ENCODE assay signal across 9 cellular contexts in genomic region chr1:39691383-39692151, GRCh38. TPM values are rescaled to one million over a fixed set of nuclear protein-coding genes. Genes with fewer than 3 reads are reported as not detected.
DNase-seq lines count a peak whose midpoint lies in the region; ATAC-seq and TF ChIP-seq lines count a peak whose summit lies in the region.
"Had no signal": no experiment of that assay in that cellular context is flagged by ENCODE, and none has a peak within 500 bp of the region (broad histone marks: within the 10 kb centered on the region; RNA-seq: fewer than 3 reads in every experiment).

Gene HPCAL4, minus strand, starts transcription at chr1:39691433. Its CDS starts 6,830 bp downstream, at chr1:39684603.

- ATAC-seq in GM21390 (IDR thresholded peaks at IDR 0.05; ENCODE audit: unreplicated experiment): peak; percentile 96
- peak; percentile 98 for ATAC-seq in Panc1
- ATAC-seq in activated T-helper 17 cell treated with anti-CD3 and anti-CD28 coated beads, Interleukin-2, amount 50 U/mL, for 72 hours (replicated peaks): peak; percentile 98
- ATAC-seq in natural killer cell: peak; percentile 89 to 95 (median 89)
- ATAC-seq in stimulated activated memory B cell treated with anti-CD40 and anti-IgM and Interleukin-4, amounts not matched to agents 10 μg/mL and 1 μg/mL and 100 μg/mL, for 72 hours: peak; percentile 90

- POLR2A ChIA-PET in Panc1 (lab: Charles Lee): interaction anchor here (0.6 kb wide), 1 partner anchor 45 kb away, joined by 4 read pairs; no protein-coding TSS in a partner anchor

- peaks cover 3% of the 10 kb centered on the region; the same call in 1 of the 2 replicates for H3K4me1 ChIP-seq in Panc1 (ENCODE audit: control insufficient read depth, insufficient read depth, low read length)

- H3K27ac ChIP-seq in Panc1 (ENCODE audit: low read length): no peak within 1 kb of the TSS
- H3K27ac ChIP-seq: HL-60 had no signal

- peaks cover 18% of the 10 kb centered on the region for H3K27me3 ChIP-seq in Panc1 (ENCODE audit: control insufficient read depth, insufficient read depth, low read length)

- intact Hi-C loops in Panc1 (cut with micrococcal nuclease; ENCODE audit: unreplicated experiment) (no loop called here), natural killer cell (cut with micrococcal nuclease) (no loop called here)

- no peaks in the 10 kb centered on the region for H3K36me3 ChIP-seq in Panc1 (ENCODE audit: control insufficient read depth, insufficient read depth, low read length)

- TF ChIP-seq RAD21 in Ishikawa (IDR thresholded peaks at IDR 0.05; ENCODE audit: low read depth): no peak

- H3K36me3 Mint-ChIP-seq in activated T-helper 17 cell treated with anti-CD3 and anti-CD28 coated beads, Interleukin-2, amount 50 U/mL, for 72 hours (ENCODE audit: low read depth): no peaks in the 10 kb centered on the region
- H3K36me3 Mint-ChIP-seq in natural killer cell: no peaks in the 10 kb centered on the region
- H3K36me3 Mint-ChIP-seq in stimulated activated memory B cell treated with anti-CD40 and anti-IgM and Interleukin-4, amounts not matched to agents 10 μg/mL and 1 μg/mL and 100 μg/mL, for 72 hours: no peaks in the 10 kb centered on the region

- DNase-seq in CD1c-positive myeloid dendritic cell (ENCODE audit: extremely low spot score) (peak; percentile 84), Panc1 (ENCODE audit: low read depth, low spot score) (no peak), fibroblast of peridontal ligament (ENCODE audit: extremely low read depth) (peak; percentile 29), natural killer cell (peak; percentile 71)

- peak within 1 kb of the TSS; percentile 33 to 46 for H3K4me3 ChIP-seq in Panc1 (ENCODE audit: low read depth in 2 of 2, low read length in 2 of 2)

- BruUV-seq in Panc1 (replicated peaks; lab: Mats Ljungman, UMichigan): no TSS peak

- no peaks in the 10 kb centered on the region for H3K9me3 Mint-ChIP-seq in activated T-helper 17 cell treated with anti-CD3 and anti-CD28 coated beads, Interleukin-2, amount 50 U/mL, for 72 hours
- H3K9me3 Mint-ChIP-seq in natural killer cell: no peaks in the 10 kb centered on the region
- no peaks in the 10 kb centered on the region for H3K9me3 Mint-ChIP-seq in stimulated activated memory B cell treated with anti-CD40 and anti-IgM and Interleukin-4, amounts not matched to agents 10 μg/mL and 1 μg/mL and 100 μg/mL, for 72 hours

- TF ChIP-seq EP300 in Ishikawa (IDR thresholded peaks at IDR 0.05; ENCODE audit: borderline replicate concordance): no peak

- in situ Hi-C loops in Panc1 (cut with HindIII; ENCODE audit: low pct_unique_long_range_greater_than_20kb, low sequenced_read_pairs): no loop called here

- H3K4me3 Mint-ChIP-seq in activated T-helper 17 cell treated with anti-CD3 and anti-CD28 coated beads, Interleukin-2, amount 50 U/mL, for 72 hours: peak within 1 kb of the TSS; percentile 83
- H3K4me3 Mint-ChIP-seq in natural killer cell: peak within 1 kb of the TSS; percentile 81
- H3K4me3 Mint-ChIP-seq in stimulated activated memory B cell treated with anti-CD40 and anti-IgM and Interleukin-4, amounts not matched to agents 10 μg/mL and 1 μg/mL and 100 μg/mL, for 72 hours: peak within 1 kb of the TSS; percentile 71

- peaks cover 25% of the 10 kb centered on the region for H3K4me1 Mint-ChIP-seq in activated T-helper 17 cell treated with anti-CD3 and anti-CD28 coated beads, Interleukin-2, amount 50 U/mL, for 72 hours
- peaks cover 7 to 14% of the 10 kb centered on the region in 2 donors for H3K4me1 Mint-ChIP-seq in natural killer cell
- peaks cover 26% of the 10 kb centered on the region for H3K4me1 Mint-ChIP-seq in stimulated activated memory B cell treated with anti-CD40 and anti-IgM and Interleukin-4, amounts not matched to agents 10 μg/mL and 1 μg/mL and 100 μg/mL, for 72 hours

- H3K27ac Mint-ChIP-seq in activated T-helper 17 cell treated with anti-CD3 and anti-CD28 coated beads, Interleukin-2, amount 50 U/mL, for 72 hours: peak within 1 kb of the TSS; percentile 59
- H3K27ac Mint-ChIP-seq in natural killer cell: peak within 1 kb of the TSS in 1 of 2 donors; percentile 69
- peak within 1 kb of the TSS; percentile 7 for H3K27ac Mint-ChIP-seq in stimulated activated memory B cell treated with anti-CD40 and anti-IgM and Interleukin-4, amounts not matched to agents 10 μg/mL and 1 μg/mL and 100 μg/mL, for 72 hours

- H3K27me3 Mint-ChIP-seq in activated T-helper 17 cell treated with anti-CD3 and anti-CD28 coated beads, Interleukin-2, amount 50 U/mL, for 72 hours: no peaks in the 10 kb centered on the region
- peaks cover 40 to 54% of the 10 kb centered on the region in 2 donors for H3K27me3 Mint-ChIP-seq in natural killer cell (ENCODE audit: low read depth in 2 of 2)
- H3K27me3 Mint-ChIP-seq in stimulated activated memory B cell treated with anti-CD40 and anti-IgM and Interleukin-4, amounts not matched to agents 10 μg/mL and 1 μg/mL and 100 μg/mL, for 72 hours: peaks cover 74% of the 10 kb centered on the region

- no peaks in the 10 kb centered on the region for H3K9me3 ChIP-seq in Panc1 (ENCODE audit: control insufficient read depth, insufficient read depth, low read depth, low read length)

- TF ChIP-seq CTCF in Panc1 (IDR thresholded peaks at IDR 0.05) (no peak), natural killer cell (IDR thresholded peaks at IDR 0.05) (no peak)

- CTCF ChIA-PET in Panc1 (lab: Charles Lee): interaction anchor here (0.6 to 1.1 kb wide), 2 partner anchors 80 to 85 kb away, joined by 3 read pairs; no protein-coding TSS in a partner anchor

TF ChIP-seq in Ishikawa, 13 proteins besides CTCF, POLR2A, EP300 and RAD21:
- TF ChIP-seq MAX (IDR thresholded peaks at IDR 0.05) (0 out of 2 replicates have a peak, but pooled peaks have one; percentile 61), YY1 (IDR thresholded peaks at IDR 0.05; ENCODE audit: low read depth) (no peak), REST (IDR thresholded peaks at IDR 0.05; ENCODE audit: low read depth) (peak; percentile 65), ZBTB7A (IDR thresholded peaks at IDR 0.05; ENCODE audit: low read depth) (peak; percentile 91)

RNA-seq across cellular contexts. Expression of gene HPCAL4, which starts in this region (rescaled TPM):
- total RNA-seq in Panc1 (2021; ENCODE audit: unreplicated experiment) (0.21 TPM), natural killer cell (1 to 10 TPM in 2 of 3 donors, under 1 TPM in 1; 0.78 to 1.6 (median 1.3) TPM)
- 0.17 TPM for polyA plus RNA-seq in Panc1 (2012; ENCODE audit: insufficient read length)
- total RNA-seq in activated T-helper 17 cell treated with anti-CD3 and anti-CD28 coated beads, Interleukin-2, amount 50 U/mL, for 72 hours: 1 to 10 TPM in 1 of 2 donors, under 1 TPM in 1; 0.50 to 1.2 TPM

Comparison
In these comparisons a context has a peak if more than half of its experiments do, and no peak if none do; other contexts are left out.
1. Peak in ATAC-seq and H3K4me3 ChIP-seq in Panc1; RNA of the gene not detected or under 1 TPM.